Comparison of ENCODE assay signal across 11 cellular contexts in genomic region chr16:58125781-58126335, GRCh38. TPM values are rescaled to one million over a fixed set of nuclear protein-coding genes. Genes with fewer than 3 reads are reported as not detected.
DNase-seq lines count a peak whose midpoint lies in the region; ATAC-seq and TF ChIP-seq lines count a peak whose summit lies in the region.
"Had no signal": no experiment of that assay in that cellular context is flagged by ENCODE, and none has a peak within 500 bp of the region (broad histone marks: within the 10 kb centered on the region; RNA-seq: fewer than 3 reads in every experiment).

No MANE protein-coding gene starts in this region.

- DNase-seq in CD14-positive monocyte (ENCODE audit: low spot score) (no peak), Karpas-422 (peak; percentile 62), body of pancreas (no peak), mesothelial cell of epicardium (ENCODE audit: low spot score in 2 of 2, unreplicated experiment in 2 of 2) (no peak), thyroid gland (no peak)
- DNase-seq in naive thymus-derived CD8-positive, alpha-beta T cell = peak in 1 of 10 donors; percentile 15
- no peak for DNase-seq in effector CD4-positive, alpha-beta T cell
- DNase-seq in stimulated activated CD4-positive, alpha-beta T cell treated with anti-CD3 and anti-CD28 coated beads, Interleukin-4, amount 100 ng/mL, for 1 hour = no peak
- DNase-seq: activated gamma-delta T cell treated with Interleukin-2 at 50 U/mL for 16 hours, midbrain had no signal

- H3K36me3 Mint-ChIP-seq in CD14-positive monocyte (peaks cover 0 to 3% of the 10 kb centered on the region in 2 donors), mesothelial cell of epicardium (peaks cover 4% of the 10 kb centered on the region)
- H3K36me3 Mint-ChIP-seq in naive thymus-derived CD8-positive, alpha-beta T cell = peaks cover 0 to 3% (median 0%) of the 10 kb centered on the region in 3 donors

- H3K4me1 ChIP-seq in Karpas-422 (ENCODE audit: low read length) (peaks cover 71% of the 10 kb centered on the region), body of pancreas (peaks cover 58% of the 10 kb centered on the region), thyroid gland (peaks cover 48% of the 10 kb centered on the region in 2 donors)

- H3K36me3 ChIP-seq in Karpas-422 (ENCODE audit: insufficient read depth, low read length) = no peaks in the 10 kb centered on the region
- H3K36me3 ChIP-seq in body of pancreas (replicated peaks in 1 of 2; ENCODE audit: insufficient read depth in 1 of 2, low read depth in 2 of 2) = no peaks in the 10 kb centered on the region
- no peaks in the 10 kb centered on the region for H3K36me3 ChIP-seq in thyroid gland

- H2AFZ ChIP-seq in Karpas-422 (ENCODE audit: low read length) = no peak overlapping the region

- H3K27me3 Mint-ChIP-seq in CD14-positive monocyte (ENCODE audit: low read depth in 3 of 3) (no peaks in the 10 kb centered on the region), mesothelial cell of epicardium (ENCODE audit: low read depth) (no peaks in the 10 kb centered on the region)
- no peaks in the 10 kb centered on the region for H3K27me3 Mint-ChIP-seq in naive thymus-derived CD8-positive, alpha-beta T cell

- peaks cover 77% of the 10 kb centered on the region for H3K79me2 ChIP-seq in Karpas-422 (ENCODE audit: low read length)

- TF ChIP-seq CTCF in CD14-positive monocyte (IDR thresholded peaks at IDR 0.05) (no peak), body of pancreas (IDR thresholded peaks at IDR 0.05) (no peak), mesothelial cell of epicardium (IDR thresholded peaks at IDR 0.05; ENCODE audit: unreplicated experiment) (no peak), thyroid gland (IDR thresholded peaks at IDR 0.05) (no peak)

- 59 to 73% methylated on average over 10 of the region's 10 CpGs for WGBS in body of pancreas, 2 donors
- 73 to 77% methylated on average over 10 of the region's 10 CpGs for WGBS in thyroid gland, 2 donors

- H3K4me2 ChIP-seq in Karpas-422 (ENCODE audit: low read depth, low read length, poor library complexity, severe bottlenecking) = peak overlapping the region; percentile 95

- peaks cover 48% of the 10 kb centered on the region for H4K20me1 ChIP-seq in Karpas-422 (ENCODE audit: insufficient read depth, low read depth, low read length)

- H3K9me3 ChIP-seq in Karpas-422 (ENCODE audit: low read length) = no peaks in the 10 kb centered on the region
- H3K9me3 ChIP-seq in body of pancreas = no peaks in the 10 kb centered on the region
- no peaks in the 10 kb centered on the region for H3K9me3 ChIP-seq in thyroid gland

- TF ChIP-seq POLR2A in body of pancreas (IDR thresholded peaks at IDR 0.05) = no peak
- TF ChIP-seq POLR2A in thyroid gland (IDR thresholded peaks at IDR 0.05) = no peak

- POLR2A ChIA-PET in naive thymus-derived CD8-positive, alpha-beta T cell (lab: Charles Lee) = no interaction called here

- H3K27me3 ChIP-seq in Karpas-422 (ENCODE audit: low read length) (no peaks in the 10 kb centered on the region), body of pancreas (no peaks in the 10 kb centered on the region), thyroid gland (no peaks in the 10 kb centered on the region)

- H3K9me2 ChIP-seq in Karpas-422 (replicated peaks; ENCODE audit: insufficient read depth, low read length) = no peaks in the 10 kb centered on the region

- H3K9me3 Mint-ChIP-seq in CD14-positive monocyte (no peaks in the 10 kb centered on the region), mesothelial cell of epicardium (peaks cover 6% of the 10 kb centered on the region)
- H3K9me3 Mint-ChIP-seq in naive thymus-derived CD8-positive, alpha-beta T cell = peaks cover 0 to 6% (median 0%) of the 10 kb centered on the region in 9 donors
- H3K9me3 Mint-ChIP-seq: T-helper 1 cell treated with Interleukin-12 subunit alpha and Interleukin-12 subunit beta and Interleukin-4 antibody, amounts not matched to agents 30 μg/mL and 1 μg/mL, for 36 hours had no signal

- H3K27ac Mint-ChIP-seq in CD14-positive monocyte = peak overlapping the region in 6 of 7 donors; percentile 0 to 76 (median 43)
- peak overlapping the region in 9 of 10 donors; percentile 64 to 98 (median 96) for H3K27ac Mint-ChIP-seq in naive thymus-derived CD8-positive, alpha-beta T cell
- H3K27ac Mint-ChIP-seq in mesothelial cell of epicardium = no peak overlapping the region
- H3K27ac Mint-ChIP-seq: T-helper 1 cell treated with Interleukin-12 subunit alpha and Interleukin-12 subunit beta and Interleukin-4 antibody, amounts not matched to agents 30 μg/mL and 1 μg/mL, for 36 hours had no signal

- no peak overlapping the region for H3K9ac ChIP-seq in Karpas-422 (ENCODE audit: low read length)

- H3K27ac ChIP-seq in Karpas-422 (ENCODE audit: low read length) = no peak overlapping the region
- peak overlapping the region in 3 of 4 donors; percentile 56 to 94 (median 78) for H3K27ac ChIP-seq in body of pancreas
- H3K27ac ChIP-seq in thyroid gland = peak overlapping the region in 1 of 3 donors; percentile 10

- no peak for ATAC-seq in body of pancreas
- no peak for ATAC-seq in naive thymus-derived CD8-positive, alpha-beta T cell

- H3K4me1 Mint-ChIP-seq in CD14-positive monocyte (peaks cover 40% of the 10 kb centered on the region), mesothelial cell of epicardium (peaks cover 50% of the 10 kb centered on the region)
- H3K4me1 Mint-ChIP-seq in naive thymus-derived CD8-positive, alpha-beta T cell = peaks cover 26 to 74% (median 69%) of the 10 kb centered on the region in 4 donors

- no peak overlapping the region for H3K4me3 Mint-ChIP-seq in CD14-positive monocyte
- peak overlapping the region; percentile 4 to 100 (median 45) for H3K4me3 Mint-ChIP-seq in naive thymus-derived CD8-positive, alpha-beta T cell
- no peak overlapping the region for H3K4me3 Mint-ChIP-seq in mesothelial cell of epicardium
- H3K4me3 Mint-ChIP-seq: T-helper 1 cell treated with Interleukin-12 subunit alpha and Interleukin-12 subunit beta and Interleukin-4 antibody, amounts not matched to agents 30 μg/mL and 1 μg/mL, for 36 hours had no signal

- intact Hi-C loops in CD14-positive monocyte (cut with micrococcal nuclease) = loop anchor here (10.0 kb wide), 2 partner anchors 111 to 391 kb away; partner anchors contain the start of gene KATNB1 (in 1 of the 2)
- intact Hi-C loops in body of pancreas (cut with DNase I) = no loop called here
- intact Hi-C loops in thyroid gland (cut with DNase I) = no loop called here

- peak overlapping the region; percentile 97; the same call in 1 of the 2 replicates for H3K4me3 ChIP-seq in Karpas-422 (ENCODE audit: low read length)
- no peak overlapping the region for H3K4me3 ChIP-seq in body of pancreas
- H3K4me3 ChIP-seq in thyroid gland (replicated peaks in 1 of 3) = no peak overlapping the region

RNA-seq across cellular contexts. Expression of gene CFAP20, which starts 3.3 kb away (rescaled TPM):
- polyA plus RNA-seq in CD14-positive monocyte = 10 to 100 TPM; 17.3 to 18.8 TPM
- total RNA-seq in Karpas-422 (2014; rRNA removed; shearing (Covaris generic); ENCODE audit: low replicate concordance) = 50.6 and 60.5 TPM in 2 replicates
- total RNA-seq in body of pancreas = 10 to 100 TPM; 11.9 to 33.2 TPM
- 10 to 100 TPM; 25.3 to 30.0 TPM for total RNA-seq in naive thymus-derived CD8-positive, alpha-beta T cell
- 10 to 100 TPM; 23.9 to 38.8 (median 27.5) TPM for polyA plus RNA-seq in naive thymus-derived CD8-positive, alpha-beta T cell
- total RNA-seq in mesothelial cell of epicardium = 39.6 to 41.6 TPM (median 41.4 TPM) in 3 replicates
- total RNA-seq in thyroid gland = 10 to 100 TPM; 34.8 to 90.2 (median 57.7) TPM

Comparison
In these comparisons a context has a peak if more than half of its experiments do, and no peak if none do; other contexts are left out.
1. H3K4me3 Mint-ChIP-seq: peak in naive thymus-derived CD8-positive, alpha-beta T cell (10 of 10); none in CD14-positive monocyte (0 of 2) and mesothelial cell of epicardium (single experiment).
2. intact Hi-C loops: an anchor here in CD14-positive monocyte (10.0 kb wide); none called in body of pancreas and thyroid gland.